In the genomic region with DNA sequence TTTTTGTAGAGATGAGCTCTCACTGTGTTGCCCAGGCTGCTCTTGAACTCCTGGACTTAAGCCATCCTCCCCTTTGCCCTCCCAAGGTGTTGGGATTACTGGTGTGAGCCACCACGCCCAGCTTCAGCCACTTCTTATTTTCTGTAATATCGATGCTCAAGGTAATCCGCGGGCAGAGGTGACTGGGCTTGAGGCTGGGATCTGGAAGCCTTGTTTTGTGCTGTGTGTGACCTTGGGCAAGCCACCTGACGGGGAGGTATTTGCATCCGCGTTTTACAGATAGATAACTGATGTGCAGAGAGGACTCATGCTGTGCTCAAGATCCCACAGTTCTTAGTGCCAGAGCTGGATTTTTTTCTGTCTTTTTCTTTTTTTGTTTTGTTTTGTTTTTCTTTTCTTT, we compare ENCODE assay signal across 19 cellular contexts. TPM values are rescaled to one million over a fixed set of nuclear protein-coding genes. Genes with fewer than 3 reads are reported as not detected.
DNase-seq lines count a peak whose midpoint lies in the region; ATAC-seq and TF ChIP-seq lines count a peak whose summit lies in the region.
"Had no signal": no experiment of that assay in that cellular context is flagged by ENCODE, and none has a peak within 500 bp of the region (broad histone marks: within the 10 kb centered on the region; RNA-seq: fewer than 3 reads in every experiment).

No MANE protein-coding gene starts in this region.

- intact Hi-C loops in Panc1 (cut with micrococcal nuclease; ENCODE audit: unreplicated experiment) (no loop called here), esophagus squamous epithelium (cut with DNase I) (no loop called here), sigmoid colon (cut with DNase I) (no loop called here)
- intact Hi-C loops in activated CD4-positive, alpha-beta T cell treated with anti-CD3 and anti-CD28 coated beads, Interleukin-2, amount 10 ng/mL, durations not matched to agents 24 days and 14 days (cut with micrococcal nuclease) = no loop called here

- ATAC-seq in Panc1 (peak; percentile 11; the same call in 1 of the 2 replicates), WTC11 (no peak)
- ATAC-seq: GM23338 had no signal

- H3K4me3 ChIP-seq in Panc1 (ENCODE audit: low read depth in 2 of 2, low read length in 2 of 2) = no peak overlapping the region
- no peak overlapping the region for H3K4me3 ChIP-seq in esophagus squamous epithelium
- H3K4me3 ChIP-seq in sigmoid colon = no peak overlapping the region
- H3K4me3 ChIP-seq: GM23338, MG63 had no signal

- H3K27me3 ChIP-seq in Panc1 (ENCODE audit: control insufficient read depth, insufficient read depth, low read length) (no peaks in the 10 kb centered on the region), esophagus squamous epithelium (no peaks in the 10 kb centered on the region), sigmoid colon (no peaks in the 10 kb centered on the region)
- H3K27me3 ChIP-seq: BE2C, MG63 had no signal

- no peak for TF ChIP-seq EP300 in sigmoid colon (IDR thresholded peaks at IDR 0.05)

- H3K4me3 Mint-ChIP-seq in WTC11 = no peak overlapping the region
- H3K4me3 Mint-ChIP-seq in activated CD4-positive, alpha-beta T cell treated with anti-CD3 and anti-CD28 coated beads, Interleukin-2, amount 10 ng/mL, durations not matched to agents 24 days and 14 days = no peak overlapping the region
- H3K4me3 Mint-ChIP-seq: CD4-positive, alpha-beta memory T cell; GM23338 had no signal

- peaks cover 48% of the 10 kb centered on the region for H3K4me1 Mint-ChIP-seq in WTC11
- peaks cover 1% of the 10 kb centered on the region for H3K4me1 Mint-ChIP-seq in activated CD4-positive, alpha-beta T cell treated with anti-CD3 and anti-CD28 coated beads, Interleukin-2, amount 10 ng/mL, durations not matched to agents 24 days and 14 days

- peak overlapping the region; percentile 79; the same call in 1 of the 2 replicates for H3K27ac Mint-ChIP-seq in WTC11
- H3K27ac Mint-ChIP-seq in activated CD4-positive, alpha-beta T cell treated with anti-CD3 and anti-CD28 coated beads, Interleukin-2, amount 10 ng/mL, durations not matched to agents 24 days and 14 days = no peak overlapping the region
- H3K27ac Mint-ChIP-seq: CD4-positive, alpha-beta memory T cell; GM23338 had no signal

- in situ Hi-C loops in Panc1 (cut with HindIII; ENCODE audit: low pct_unique_long_range_greater_than_20kb, low sequenced_read_pairs) = no loop called here

- TF ChIP-seq CTCF in Panc1 (IDR thresholded peaks at IDR 0.05) (no peak), WTC11 (IDR thresholded peaks at IDR 0.05) (no peak), esophagus squamous epithelium (IDR thresholded peaks at IDR 0.05) (no peak), sigmoid colon (IDR thresholded peaks at IDR 0.05) (no peak)

- H3K36me3 Mint-ChIP-seq in WTC11 = no peaks in the 10 kb centered on the region
- no peaks in the 10 kb centered on the region for H3K36me3 Mint-ChIP-seq in activated CD4-positive, alpha-beta T cell treated with anti-CD3 and anti-CD28 coated beads, Interleukin-2, amount 10 ng/mL, durations not matched to agents 24 days and 14 days (ENCODE audit: low read depth)
- H3K36me3 Mint-ChIP-seq: CD4-positive, alpha-beta memory T cell had no signal

- H3K27ac ChIP-seq in Panc1 (ENCODE audit: low read length) (peak overlapping the region; percentile 95), esophagus squamous epithelium (peak overlapping the region in 3 of 4 donors; percentile 5 to 39 (median 21)), sigmoid colon (peak overlapping the region; percentile 90 to 96 (median 94))
- H3K27ac ChIP-seq: HL-60, KMS-11 had no signal

- POLR2A ChIA-PET in Panc1 (lab: Charles Lee) = interaction anchor here (0.6 to 1.0 kb wide), 6 partner anchors 8 to 94 kb away, joined by 3 to 19 read pairs (median 6); no protein-coding TSS in a partner anchor
- POLR2A ChIA-PET in WTC11 (lab: Charles Lee) = interaction anchor here (0.6 kb wide), 2 partner anchors 10 to 153 kb away, joined by 5 to 6 read pairs; no protein-coding TSS in a partner anchor

- H3K9me3 Mint-ChIP-seq in WTC11 = no peaks in the 10 kb centered on the region
- no peaks in the 10 kb centered on the region for H3K9me3 Mint-ChIP-seq in activated CD4-positive, alpha-beta T cell treated with anti-CD3 and anti-CD28 coated beads, Interleukin-2, amount 10 ng/mL, durations not matched to agents 24 days and 14 days
- H3K9me3 Mint-ChIP-seq: CD4-positive, alpha-beta memory T cell; GM23338 had no signal

- H3K36me3 ChIP-seq in Panc1 (ENCODE audit: control insufficient read depth, insufficient read depth, low read length) (no peaks in the 10 kb centered on the region), esophagus squamous epithelium (no peaks in the 10 kb centered on the region), sigmoid colon (no peaks in the 10 kb centered on the region)
- H3K36me3 ChIP-seq: BE2C, MG63 had no signal

- H3K27me3 Mint-ChIP-seq in WTC11 (ENCODE audit: low read depth) = no peaks in the 10 kb centered on the region; the same call in 1 of the 2 replicates
- no peaks in the 10 kb centered on the region for H3K27me3 Mint-ChIP-seq in activated CD4-positive, alpha-beta T cell treated with anti-CD3 and anti-CD28 coated beads, Interleukin-2, amount 10 ng/mL, durations not matched to agents 24 days and 14 days
- H3K27me3 Mint-ChIP-seq: CD4-positive, alpha-beta memory T cell had no signal

- CTCF ChIA-PET in Panc1 (lab: Charles Lee) (no interaction called here), WTC11 (lab: Charles Lee) (interaction anchor here (0.6 to 1.5 kb wide), 5 partner anchors 12 to 60 kb away, joined by 4 to 7 read pairs (median 5); partner anchors contain the start of gene CIB1)

- no peak for TF ChIP-seq POLR2A in esophagus squamous epithelium (IDR thresholded peaks at IDR 0.05)
- TF ChIP-seq POLR2A in sigmoid colon (IDR thresholded peaks at IDR 0.05) = no peak

- peaks cover 32% of the 10 kb centered on the region for H3K4me1 ChIP-seq in Panc1 (ENCODE audit: control insufficient read depth, insufficient read depth, low read length)
- peaks cover 9 to 31% (median 15%) of the 10 kb centered on the region in 3 donors for H3K4me1 ChIP-seq in esophagus squamous epithelium
- H3K4me1 ChIP-seq in sigmoid colon = peaks cover 0 to 45% (median 27%) of the 10 kb centered on the region in 4 donors

- no TSS peak for BruUV-seq in Panc1 (replicated peaks; lab: Mats Ljungman, UMichigan)

- WGBS in esophagus squamous epithelium, 2 donors = 64 to 78% methylated on average over 3 to 7 of the region's 7 CpGs
- WGBS in sigmoid colon, 2 donors = 72 to 79% methylated on average over 7 of the region's 7 CpGs

- no peak for DNase-seq in Panc1 (ENCODE audit: low read depth, low spot score)
- no peak for DNase-seq in WTC11 (ENCODE audit: low spot score)
- DNase-seq in esophagus squamous epithelium (lab: John Stamatoyannopoulos, UW) = no peak
- DNase-seq in sigmoid colon = no peak
- DNase-seq in SIG-M5 treated with dmso at 0.1 percent for 504 hours (lab: John Stamatoyannopoulos, UW; ENCODE audit: unreplicated experiment) = no peak
- DNase-seq in activated CD4-positive, alpha-beta T cell treated with anti-CD3 and anti-CD28 coated beads, Interleukin-2, amount 10 ng/mL, durations not matched to agents 24 days and 14 days = no peak
- DNase-seq in HuH-7 (ENCODE audit: low spot score) = no peak
- no peak for DNase-seq in NCI-H1694 (lab: John Stamatoyannopoulos, UW)
- DNase-seq: BE2C; CD4-positive, alpha-beta memory T cell; DMS79 treated with DMSO at 0.1 percent for 48 hours; MG63; NCI-H1092 treated with DMSO at 0.1 percent for 48 hours; NCI-H1694 treated with DMSO at 0.1 percent for 48 hours; NCI-H774; SIG-M5 had no signal

- H3K9me3 ChIP-seq in Panc1 (ENCODE audit: control insufficient read depth, insufficient read depth, low read depth, low read length) = no peaks in the 10 kb centered on the region
- H3K9me3 ChIP-seq in esophagus squamous epithelium = no peaks in the 10 kb centered on the region
- no peaks in the 10 kb centered on the region for H3K9me3 ChIP-seq in sigmoid colon
- H3K9me3 ChIP-seq: BE2C, MG63 had no signal

TF ChIP-seq in WTC11, 78 proteins besides CTCF, POLR2A, EP300 and RAD21:
- TF ChIP-seq, protein P1, sequence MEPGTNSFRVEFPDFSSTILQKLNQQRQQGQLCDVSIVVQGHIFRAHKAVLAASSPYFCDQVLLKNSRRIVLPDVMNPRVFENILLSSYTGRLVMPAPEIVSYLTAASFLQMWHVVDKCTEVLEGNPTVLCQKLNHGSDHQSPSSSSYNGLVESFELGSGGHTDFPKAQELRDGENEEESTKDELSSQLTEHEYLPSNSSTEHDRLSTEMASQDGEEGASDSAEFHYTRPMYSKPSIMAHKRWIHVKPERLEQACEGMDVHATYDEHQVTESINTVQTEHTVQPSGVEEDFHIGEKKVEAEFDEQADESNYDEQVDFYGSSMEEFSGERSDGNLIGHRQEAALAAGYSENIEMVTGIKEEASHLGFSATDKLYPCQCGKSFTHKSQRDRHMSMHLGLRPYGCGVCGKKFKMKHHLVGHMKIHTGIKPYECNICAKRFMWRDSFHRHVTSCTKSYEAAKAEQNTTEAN (CRISPR knock-in tag; IDR thresholded peaks at IDR 0.05) = no peak
TF ChIP-seq in WTC11: peak in this region for 0.

RNA-seq across cellular contexts. Expression of gene SEMA4B, which starts 27.8 kb away (rescaled TPM):
- total RNA-seq in Panc1 (2021; ENCODE audit: unreplicated experiment) (600 TPM), WTC11 (2021) (50.1 to 53.3 TPM (median 50.2 TPM) in 3 replicates), esophagus squamous epithelium (100 to 1,000 TPM in 3 of 4 donors, 10 to 100 TPM in 1; 87.9 to 209 (median 136) TPM), sigmoid colon (10 to 100 TPM; 42.0 to 72.4 (median 58.6) TPM)
- 1,018 TPM for polyA plus RNA-seq in Panc1 (2012; ENCODE audit: insufficient read length)
- polyA plus RNA-seq in sigmoid colon = 10 to 100 TPM; 10.6 to 94.5 (median 11.4) TPM
- 17.5 and 18.9 TPM in 2 replicates for total RNA-seq in activated CD4-positive, alpha-beta T cell treated with anti-CD3 and anti-CD28 coated beads, Interleukin-2, amount 10 ng/mL, durations not matched to agents 24 days and 14 days

Comparison
In these comparisons a context has a peak if more than half of its experiments do, and no peak if none do; other contexts are left out.
1. H3K27ac ChIP-seq: peak in every context shown above with its lines; median percentile 95 in Panc1; 94 in sigmoid colon; 21 in esophagus squamous epithelium.